In the genomic region with DNA sequence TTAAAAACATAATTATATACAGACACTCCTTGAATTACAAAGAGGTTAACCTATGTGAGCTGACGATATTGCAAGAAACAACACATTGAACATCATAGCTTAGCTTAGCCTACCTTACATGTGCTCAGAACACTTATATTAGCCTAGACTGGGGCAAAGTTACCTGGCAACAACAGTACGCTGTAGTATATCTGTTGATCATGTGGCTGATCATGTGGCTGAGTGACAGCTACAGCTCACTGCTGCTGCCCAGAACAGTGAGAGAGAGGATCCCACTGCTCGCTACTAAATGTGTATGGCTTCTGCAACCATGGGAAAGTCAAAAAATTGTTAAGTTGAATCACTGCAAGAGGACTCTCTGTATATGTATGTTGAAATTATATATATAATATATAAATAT, we compare ENCODE assay signal across 28 cellular contexts.
"Had no signal": no experiment of that assay in that cellular context is flagged by ENCODE, and none has a peak within 500 bp of the region (broad histone marks: within the 10 kb centered on the region; RNA-seq: fewer than 3 reads in every experiment).

No MANE protein-coding gene starts in this region.

- H3K36me3 ChIP-seq: adrenal gland, esophagus muscularis mucosa, gastroesophageal sphincter, heart right ventricle had no signal

- H3K27ac ChIP-seq: adrenal gland, body of pancreas, esophagus muscularis mucosa, foreskin keratinocyte, gastroesophageal sphincter, heart right ventricle had no signal

- H3K9me3 ChIP-seq: adrenal gland, body of pancreas, esophagus muscularis mucosa, gastroesophageal sphincter, heart right ventricle had no signal

- DNase-seq: activated CD4-positive, alpha-beta memory T cell treated with anti-CD3 and anti-CD28 coated beads for 36 hours; activated CD4-positive, alpha-beta T cell treated with anti-CD3 and anti-CD28 coated beads for 36 hours; activated CD4-positive, alpha-beta T cell treated with anti-CD3 and anti-CD28 coated beads, Interleukin-2, amount 10 ng/mL, durations not matched to agents 24 days and 14 days; activated CD4-positive, CD25-positive, alpha-beta regulatory T cell treated with anti-CD3 and anti-CD28 coated beads, Interleukin-2, amount 50 U/mL, for 72 hours; activated CD8-positive, alpha-beta memory T cell treated with anti-CD3 and anti-CD28 coated beads, Interleukin-2, amount 10 ng/mL, durations not matched to agents 7 days and 5 days; activated CD8-positive, alpha-beta memory T cell treated with anti-CD3 and anti-CD28 coated beads, Interleukin-2, amount 50 U/mL, for 4 hours; activated CD8-positive, alpha-beta T cell treated with anti-CD3 and anti-CD28 coated beads, Interleukin-2, amount 10 ng/mL, durations not matched to agents 7 days and 5 days; activated effector memory CD4-positive, alpha-beta T cell treated with anti-CD3 and anti-CD28 coated beads, Interleukin-2, amount 50 U/mL, for 16 hours; activated naive CD4-positive, alpha-beta T cell treated with anti-CD3 and anti-CD28 coated beads for 36 hours; activated naive CD8-positive, alpha-beta T cell treated with anti-CD3 and anti-CD28 coated beads for 36 hours; activated naive CD8-positive, alpha-beta T cell treated with anti-CD3 and anti-CD28 coated beads, Interleukin-2, amount 50 U/mL, for 24 hours; activated T-cell treated with anti-CD3 and anti-CD28 coated beads, Interleukin-2, amount 50 U/mL, for 1 hour; activated T-cell treated with anti-CD3 and anti-CD28 coated beads, Interleukin-2, amount 50 U/mL, for 48 hours; adrenal gland; amygdala; aorta; body of pancreas; caudate nucleus; cortex of kidney; dermis blood vessel endothelial cell; effector CD4-positive, alpha-beta T cell; effector memory CD8-positive, alpha-beta T cell; erythroblast; foreskin keratinocyte; heart right ventricle; T-helper 2 cell had no signal

- H3K4me1 ChIP-seq: adrenal gland, esophagus muscularis mucosa, foreskin keratinocyte, gastroesophageal sphincter, heart right ventricle had no signal

- H3K4me3 ChIP-seq: adrenal gland, body of pancreas, esophagus muscularis mucosa, gastroesophageal sphincter, heart right ventricle had no signal

- H3K27me3 ChIP-seq: adrenal gland, body of pancreas, esophagus muscularis mucosa, foreskin keratinocyte, gastroesophageal sphincter, heart right ventricle had no signal
